In the genomic region with DNA sequence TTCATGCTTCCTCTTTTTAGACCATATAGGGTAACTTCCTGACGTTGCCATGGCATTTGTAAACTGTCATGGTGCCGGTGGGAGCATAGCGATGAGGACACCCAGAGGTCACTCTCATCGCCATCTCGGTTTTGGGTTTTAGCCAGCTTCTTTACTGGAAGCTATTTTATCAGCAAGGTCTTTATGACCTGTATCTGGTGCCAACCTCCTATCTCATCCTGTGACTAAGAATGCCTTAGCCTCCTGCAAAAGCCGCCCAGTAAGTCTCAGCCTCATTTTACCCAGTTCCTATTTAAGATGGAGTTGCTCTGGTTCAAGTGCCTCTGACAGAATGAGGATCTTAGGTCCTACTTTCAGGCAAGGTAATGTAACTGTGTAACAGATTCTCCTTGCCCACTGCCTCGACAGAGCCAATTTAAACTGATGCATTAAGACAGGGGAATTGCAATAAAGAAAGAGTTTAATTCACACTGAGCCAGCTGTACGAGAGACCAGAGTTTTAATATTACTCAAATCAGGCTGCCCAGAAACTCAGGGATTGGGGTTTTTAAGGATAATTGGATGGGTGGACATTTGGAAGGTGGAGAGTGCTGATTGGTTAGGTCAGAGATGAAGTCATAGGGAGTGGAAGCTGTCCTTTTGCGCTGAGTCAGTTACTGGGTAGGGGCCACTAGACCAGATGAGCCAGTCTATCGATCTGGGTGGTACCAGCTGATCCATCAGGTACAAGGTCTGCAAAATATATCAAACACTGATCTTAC, we compare ENCODE assay signal across 1 cellular context.
TF ChIP-seq lines count a peak whose summit lies in the region.

No MANE protein-coding gene starts in this region.

TF ChIP-seq in HCT116, 20 proteins besides CTCF, POLR2A, EP300 and RAD21 (continued from another document):
- no peak for TF ChIP-seq ZNF274 (IDR thresholded peaks at IDR 0.05; ENCODE audit: low read depth, low read length)
- no peak for TF ChIP-seq CEBPB (IDR thresholded peaks at IDR 0.05; ENCODE audit: low read depth)
- no peak for TF ChIP-seq EZH2phosphoT487 (IDR thresholded peaks at IDR 0.05; ENCODE audit: borderline replicate concordance)
- no peak for TF ChIP-seq SRF (IDR thresholded peaks at IDR 0.05; ENCODE audit: low read depth)
- TF ChIP-seq SIN3A (IDR thresholded peaks at IDR 0.05; ENCODE audit: low read depth) = no peak
